In genomic region chr15:57557267-57557666, GRCh38 we compare ENCODE assay signal across 31 cellular contexts. TPM values are rescaled to one million over a fixed set of nuclear protein-coding genes. Genes with fewer than 3 reads are reported as not detected.
"Had no signal": no experiment of that assay in that cellular context is flagged by ENCODE, and none has a peak within 500 bp of the region (broad histone marks: within the 10 kb centered on the region; RNA-seq: fewer than 3 reads in every experiment).

No MANE protein-coding gene starts in this region.

- H3K9me3 Mint-ChIP-seq: natural killer cell; nephron; stimulated activated memory B cell treated with anti-CD40 and anti-IgM and Interleukin-4, amounts not matched to agents 10 μg/mL and 1 μg/mL and 100 μg/mL, for 72 hours; stimulated activated naive CD8-positive, alpha-beta T cell treated with anti-CD3 and anti-CD28 coated beads, Interleukin-15, amount 100 ng/mL, for 72 hours; type B pancreatic cell had no signal

- H3K9me3 ChIP-seq: ovary, psoas muscle, right lobe of liver, spleen, suprapubic skin, testis, tibial artery, transverse colon, upper lobe of right lung, uterus had no signal

- H3K27me3 ChIP-seq: neural progenitor cell, ovary, right lobe of liver, suprapubic skin, testis, tibial artery, transverse colon, upper lobe of right lung, uterus had no signal

- H3K27ac ChIP-seq: neural progenitor cell, ovary, parathyroid adenoma, psoas muscle, right lobe of liver, skin epidermis, spleen, suprapubic skin, testis, tibial artery, transverse colon, upper lobe of right lung, uterus had no signal

- H3K27me3 Mint-ChIP-seq: progenitor cell of endocrine pancreas, type B pancreatic cell had no signal

- H3K36me3 ChIP-seq: neural progenitor cell, ovary, spleen, suprapubic skin, tibial artery, transverse colon, upper lobe of right lung, uterus had no signal

- H3K36me3 Mint-ChIP-seq: natural killer cell; neural progenitor cell; stimulated activated memory B cell treated with anti-CD40 and anti-IgM and Interleukin-4, amounts not matched to agents 10 μg/mL and 1 μg/mL and 100 μg/mL, for 72 hours; type B pancreatic cell had no signal

- DNase-seq: natural killer cell; occipital lobe; ovary; posterior cingulate gyrus; psoas muscle; right cardiac atrium; right lobe of liver; stimulated activated CD4-positive, alpha-beta T cell treated with anti-CD3 and anti-CD28 coated beads, Interleukin-12 subunit alpha, Interleukin-12 subunit beta, amount 100 ng/mL, for 4 hours; stimulated activated CD4-positive, alpha-beta T cell treated with anti-CD3 and anti-CD28 coated beads, Interleukin-1b, Interleukin-23, amount 100 ng/mL, for 48 hours; stimulated activated CD4-positive, alpha-beta T cell treated with anti-CD3 and anti-CD28 coated beads, Interleukin-4, amount 100 ng/mL, for 1 hour; stimulated activated CD4-positive, alpha-beta T cell treated with anti-CD3 and anti-CD28 coated beads, Interleukin-4, amount 100 ng/mL, for 4 hours; stimulated activated CD8-positive, alpha-beta memory T cell treated with anti-CD3 and anti-CD28 coated beads, Interleukin-4, amount 100 ng/mL, for 48 hours; stimulated activated naive CD4-positive, alpha-beta T cell; stimulated activated naive CD8-positive, alpha-beta T cell treated with anti-CD3 and anti-CD28 coated beads, Interleukin-15, amount 100 ng/mL, for 72 hours; stimulated activated naive CD8-positive, alpha-beta T cell treated with anti-CD3 and anti-CD28 coated beads, Interleukin-15, Interleukin-2, amounts not matched to agents 100 U/mL and 50 U/mL, for 24 hours; substantia nigra; testis; tibial artery; transverse colon; upper lobe of right lung; uterus had no signal

- H3K4me3 ChIP-seq: neural progenitor cell, ovary, psoas muscle, right lobe of liver, skin epidermis, smooth muscle cell, spleen, suprapubic skin, testis, tibial artery, transverse colon, upper lobe of right lung, uterus had no signal

- ATAC-seq: natural killer cell; psoas muscle; right cardiac atrium; right lobe of liver; stimulated activated memory B cell treated with anti-CD40 and anti-IgM and Interleukin-4, amounts not matched to agents 10 μg/mL and 1 μg/mL and 100 μg/mL, for 72 hours; stimulated activated naive CD8-positive, alpha-beta T cell treated with anti-CD3 and anti-CD28 coated beads, Interleukin-15, amount 100 ng/mL, for 72 hours; stimulated activated naive CD8-positive, alpha-beta T cell treated with anti-CD3 and anti-CD28 coated beads, Interleukin-15, Interleukin-2, amounts not matched to agents 100 U/mL and 50 U/mL, for 24 hours; upper lobe of right lung had no signal

- H3K27ac Mint-ChIP-seq: natural killer cell; neural progenitor cell; progenitor cell of endocrine pancreas; stimulated activated memory B cell treated with anti-CD40 and anti-IgM and Interleukin-4, amounts not matched to agents 10 μg/mL and 1 μg/mL and 100 μg/mL, for 72 hours; stimulated activated naive CD8-positive, alpha-beta T cell treated with anti-CD3 and anti-CD28 coated beads, Interleukin-15, amount 100 ng/mL, for 72 hours; type B pancreatic cell had no signal

- H3K4me3 Mint-ChIP-seq: natural killer cell; nephron; neural progenitor cell; stimulated activated memory B cell treated with anti-CD40 and anti-IgM and Interleukin-4, amounts not matched to agents 10 μg/mL and 1 μg/mL and 100 μg/mL, for 72 hours; stimulated activated naive CD8-positive, alpha-beta T cell treated with anti-CD3 and anti-CD28 coated beads, Interleukin-15, amount 100 ng/mL, for 72 hours; type B pancreatic cell had no signal

RNA-seq across cellular contexts. Expression of gene MYZAP, which starts 34.4 kb away (rescaled TPM):
- total RNA-seq: natural killer cell had no signal
